ENCODE assay signal across 19 cellular contexts in genomic region chr1:201285846-201286245, GRCh38. TPM values are rescaled to one million over a fixed set of nuclear protein-coding genes. Genes with fewer than 3 reads are reported as not detected.
DNase-seq lines count a peak whose midpoint lies in the region; ATAC-seq and TF ChIP-seq lines count a peak whose summit lies in the region.
"Had no signal": no experiment of that assay in that cellular context is flagged by ENCODE, and none has a peak within 500 bp of the region (broad histone marks: within the 10 kb centered on the region; RNA-seq: fewer than 3 reads in every experiment).

No MANE protein-coding gene starts in this region.

- H3K4me3 ChIP-seq in PC-3 (ENCODE audit: low read length) (peak overlapping the region; percentile 79), trophoblast cell (ENCODE audit: low read depth, low read length) (no peak overlapping the region), suprapubic skin (peak overlapping the region; percentile 50)
- H3K4me3 ChIP-seq: MG63 had no signal

- H3K4me2 ChIP-seq in PC-3 (ENCODE audit: low read length): peak overlapping the region; percentile 89
- no peak overlapping the region for H3K4me2 ChIP-seq in trophoblast cell (ENCODE audit: low read length)
- H3K4me2 ChIP-seq: SK-N-SH had no signal

- H2AFZ ChIP-seq in PC-3 (ENCODE audit: low read length) (no peak overlapping the region), trophoblast cell (ENCODE audit: insufficient read depth, low read length, poor library complexity) (no peak overlapping the region)

- POLR2A ChIA-PET in PC-3 (lab: Charles Lee; ENCODE audit: unreplicated experiment): interaction anchor here (0.8 kb wide), 1 partner anchor 10 kb away, joined by 3 read pairs; no protein-coding TSS in a partner anchor

- TF ChIP-seq POLR2A in suprapubic skin (IDR thresholded peaks at IDR 0.05): no peak

- H3K4me1 ChIP-seq in PC-3 (ENCODE audit: insufficient read depth, low read length) (peaks cover 84% of the 10 kb centered on the region), trophoblast cell (ENCODE audit: control insufficient read depth in 1 of 2, insufficient read depth in 2 of 2, low read length in 2 of 2) (peaks cover 15 to 33% of the 10 kb centered on the region in 2 experiments), suprapubic skin (peaks cover 40% of the 10 kb centered on the region)

- no peak overlapping the region for H4K8ac ChIP-seq in trophoblast cell (ENCODE audit: low read depth, low read length)

- H2BK120ac ChIP-seq in trophoblast cell (ENCODE audit: insufficient read depth, low read length, poor library complexity): no peak overlapping the region

- H3K79me2 ChIP-seq in PC-3 (ENCODE audit: low read length) (peaks cover 90% of the 10 kb centered on the region), trophoblast cell (ENCODE audit: control insufficient read depth, insufficient read depth, low read length, poor library complexity) (no peaks in the 10 kb centered on the region)

- ATAC-seq in PC-3: no peak

- H3K79me1 ChIP-seq in trophoblast cell (ENCODE audit: low read length): no peaks in the 10 kb centered on the region

- no peak overlapping the region for H3K23ac ChIP-seq in trophoblast cell (ENCODE audit: low read length)

- no peaks in the 10 kb centered on the region for H3K27me3 ChIP-seq in PC-3 (ENCODE audit: low read length)
- H3K27me3 ChIP-seq in trophoblast cell (ENCODE audit: insufficient read depth, low read length): peaks cover 4% of the 10 kb centered on the region
- H3K27me3 ChIP-seq in suprapubic skin: peaks cover 17% of the 10 kb centered on the region
- H3K27me3 ChIP-seq: BE2C, MG63 had no signal

- H2AK5ac ChIP-seq in trophoblast cell (ENCODE audit: low read length): no peak overlapping the region

- TF ChIP-seq CTCF in PC-3 (conservative IDR thresholded peaks at IDR 0.05; ENCODE audit: low read depth, low read length) (no peak), suprapubic skin (IDR thresholded peaks at IDR 0.05) (no peak), GM13976 (IDR thresholded peaks at IDR 0.05; ENCODE audit: borderline replicate concordance, control extremely low read depth, extremely low read depth, insufficient read depth, missing control alignments) (no peak)

- peak overlapping the region; percentile 87; the same call in 1 of the 2 replicates for H3K9ac ChIP-seq in PC-3 (ENCODE audit: low read length)
- H3K9ac ChIP-seq in trophoblast cell (ENCODE audit: low read length): no peak overlapping the region
- H3K9ac ChIP-seq: SK-N-SH had no signal

- peaks cover 36% of the 10 kb centered on the region for H3K36me3 ChIP-seq in PC-3 (ENCODE audit: low read depth, low read length)
- no peaks in the 10 kb centered on the region for H3K36me3 ChIP-seq in trophoblast cell (ENCODE audit: control insufficient read depth in 1 of 2, insufficient read depth in 2 of 2, low read length in 2 of 2)
- H3K36me3 ChIP-seq in suprapubic skin: no peaks in the 10 kb centered on the region
- H3K36me3 ChIP-seq: BE2C, MG63 had no signal

- CTCF ChIA-PET in PC-3 (lab: Charles Lee): interaction anchor here (1.4 kb wide), 1 partner anchor 61 kb away, joined by 13 read pairs; no protein-coding TSS in a partner anchor

- no peak overlapping the region for H3K4ac ChIP-seq in trophoblast cell (ENCODE audit: low read depth, low read length)

- intact Hi-C loops in PC-3 (cut with micrococcal nuclease): no loop called here

- DNase-seq in PC-3 (peak; percentile 63), epithelial cell of prostate (ENCODE audit: low read depth, low spot score) (no peak), trophoblast cell (peak; percentile 96 to 99), suprapubic skin (ENCODE audit: low spot score in 2 of 2) (peak in 1 of 2 donors; percentile 46), hypothalamus (lab: John Stamatoyannopoulos, UW) (no peak), pons (ENCODE audit: low spot score) (no peak), GM13976 (ENCODE audit: low spot score) (no peak), islet precursor cell (no peak)
- DNase-seq: BE2C, DMS 273 treated with DMSO at 0.1 percent for 48 hours, HFFc6, KG1, MG63, NCI-H1417, NCI-H2029, NCI-H510A treated with DMSO at 0.1 percent for 48 hours, SK-N-SH had no signal

- no peak overlapping the region for H3K14ac ChIP-seq in trophoblast cell (ENCODE audit: low read length)

- WGBS in trophoblast cell (ENCODE audit: extremely low coverage, insufficient coverage, insufficient read length): no CpG with 5 or more reads among the region's 7 CpGs
- WGBS in suprapubic skin: 43% methylated on average over 7 of the region's 7 CpGs

- peaks cover 5% of the 10 kb centered on the region for H3F3A ChIP-seq in PC-3 (ENCODE audit: low read length, unreplicated experiment)

- no peak overlapping the region for H4K12ac ChIP-seq in trophoblast cell (ENCODE audit: low read depth, low read length)

- in situ Hi-C loops in GM13976 (cut with MboI; ENCODE audit: low sequenced_read_pairs, unreplicated experiment): no loop called here

- H4K20me1 ChIP-seq in PC-3 (ENCODE audit: low read length): peaks cover 70% of the 10 kb centered on the region

- H2BK12ac ChIP-seq in trophoblast cell (ENCODE audit: low read length): no peak overlapping the region

- H3K27ac ChIP-seq in PC-3 (ENCODE audit: low read length) (no peak overlapping the region), epithelial cell of prostate (peak overlapping the region; percentile 93), trophoblast cell (ENCODE audit: low read depth, low read length) (no peak overlapping the region), suprapubic skin (peak overlapping the region; percentile 85)

- BruUV-seq in PC-3 (replicated peaks; lab: Mats Ljungman, UMichigan): no TSS peak

- H2BK5ac ChIP-seq in trophoblast cell (ENCODE audit: low read depth, low read length, poor library complexity): no peak overlapping the region

- no peak overlapping the region for H3K18ac ChIP-seq in trophoblast cell (ENCODE audit: low read length)

- H3K9me3 ChIP-seq in PC-3 (ENCODE audit: low read length): no peaks in the 10 kb centered on the region
- H3K9me3 ChIP-seq in trophoblast cell (ENCODE audit: insufficient read depth, low read depth, low read length): peaks cover 12% of the 10 kb centered on the region
- no peaks in the 10 kb centered on the region for H3K9me3 ChIP-seq in suprapubic skin
- H3K9me3 ChIP-seq: BE2C, MG63, SK-N-SH had no signal

- no peak overlapping the region for H4K91ac ChIP-seq in trophoblast cell (ENCODE audit: low read depth, low read length)

- TF ChIP-seq EP300 in suprapubic skin (IDR thresholded peaks at IDR 0.05): no peak

- H3K9me2 ChIP-seq in PC-3 (replicated peaks; ENCODE audit: low read length): no peaks in the 10 kb centered on the region
- H3K9me2 ChIP-seq: SK-N-SH had no signal

RNA-seq across cellular contexts. Expression of gene PKP1, which starts 2.5 kb away (rescaled TPM):
- total RNA-seq in PC-3 (2014; rRNA removed) (211 and 259 TPM in 2 replicates), suprapubic skin (1,000 to 10,000 TPM in 3 of 4 donors, 100 to 1,000 TPM in 1; 888 to 1,187 (median 1,096) TPM)
- polyA plus RNA-seq in trophoblast cell (2013): 0.14 and 0.18 TPM in 2 replicates
- total RNA-seq: H4, HFFc6, RPMI7951 had no signal
- polyA plus RNA-seq: SK-N-SH had no signal

Comparison
In these comparisons a context has a peak if more than half of its experiments do, and no peak if none do; other contexts are left out.
1. DNase-seq: peak in PC-3 (single experiment) and trophoblast cell (2 of 2); none in epithelial cell of prostate (single experiment), hypothalamus (0 of 51), pons (single experiment), GM13976 (single experiment) and islet precursor cell (single experiment).
2. H3K27ac ChIP-seq: peak in epithelial cell of prostate (single experiment) and suprapubic skin (single experiment); none in PC-3 (single experiment) and trophoblast cell (single experiment).